24 cellular contexts compared by ENCODE assay signal in the genomic region with DNA sequence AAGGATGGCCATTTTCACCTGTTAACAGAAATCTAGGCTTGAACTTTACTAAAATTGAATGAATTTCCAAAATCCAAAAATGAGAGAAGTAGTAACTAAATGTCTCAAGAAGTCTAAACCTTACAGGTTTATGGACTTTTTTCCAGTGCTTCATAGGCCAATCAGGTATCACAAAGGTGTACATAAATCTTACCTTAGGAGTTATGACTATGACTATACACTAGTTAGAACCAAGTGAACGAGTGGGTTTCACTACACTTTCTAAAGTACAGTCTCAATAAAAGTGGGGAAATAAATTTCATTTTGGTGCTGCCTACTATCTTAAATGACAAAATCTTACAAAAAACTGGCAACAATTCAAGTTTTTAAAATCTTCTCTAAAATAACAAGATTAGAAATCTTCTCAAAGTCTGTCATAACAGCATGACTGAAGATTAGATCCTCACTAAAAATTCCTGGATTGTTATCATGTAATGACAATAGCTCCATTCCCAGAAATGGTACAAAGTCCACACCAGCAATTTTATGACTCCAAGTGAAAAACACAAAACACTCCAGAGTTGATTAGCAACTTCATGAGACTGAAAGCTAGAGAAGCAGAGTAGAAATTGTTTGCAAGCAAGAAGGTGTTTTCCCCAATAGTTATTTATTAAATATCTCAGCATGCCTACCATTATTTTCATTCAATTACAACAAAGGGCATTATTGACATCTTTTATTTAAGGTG. TPM values are rescaled to one million over a fixed set of nuclear protein-coding genes. Genes with fewer than 3 reads are reported as not detected.
DNase-seq lines count a peak whose midpoint lies in the region; ATAC-seq, FAIRE-seq and TF ChIP-seq lines count a peak whose summit lies in the region.
"Had no signal": no experiment of that assay in that cellular context is flagged by ENCODE, and none has a peak within 500 bp of the region (broad histone marks: within the 10 kb centered on the region; RNA-seq: fewer than 3 reads in every experiment).

No MANE protein-coding gene starts in this region.

- H3K27me3 ChIP-seq in pancreas, result no peaks in the 10 kb centered on the region
- H3K27me3 ChIP-seq: BLaER1, MG63, SJCRH30 had no signal

- H3K4me3 Mint-ChIP-seq in type B pancreatic cell, result no peak overlapping the region
- H3K4me3 Mint-ChIP-seq: CD4-positive, alpha-beta memory T cell; HFFc6 had no signal

- TF ChIP-seq CTCF in pancreas (IDR thresholded peaks at IDR 0.05), result no peak
- TF ChIP-seq CTCF in type B pancreatic cell (conservative IDR thresholded peaks at IDR 0.05), result no peak

- no peaks in the 10 kb centered on the region for H3K36me3 ChIP-seq in KOPT-K1 (ENCODE audit: insufficient read depth, low read length)
- no peaks in the 10 kb centered on the region for H3K36me3 ChIP-seq in pancreas
- H3K36me3 ChIP-seq: BLaER1, MG63, SJCRH30 had no signal

- peaks cover 0 to 13% (median 5%) of the 10 kb centered on the region in 3 donors for H3K4me1 ChIP-seq in pancreas
- H3K4me1 ChIP-seq: BLaER1 had no signal

- intact Hi-C loops in left colon (cut with DNase I, micrococcal nuclease), result no loop called here
- intact Hi-C loops in pancreas (cut with DNase I), result no loop called here

- no peaks in the 10 kb centered on the region for H3K36me3 Mint-ChIP-seq in type B pancreatic cell
- H3K36me3 Mint-ChIP-seq: CD4-positive, alpha-beta memory T cell had no signal

- FAIRE-seq in colon (lab: Jason Lieb, UNC) (peak; percentile 86), pancreas (lab: Jason Lieb, UNC) (peak; percentile 85)
- FAIRE-seq: GM12892, GM18507 had no signal

- no peak overlapping the region for H3K27ac Mint-ChIP-seq in type B pancreatic cell
- H3K27ac Mint-ChIP-seq: CD4-positive, alpha-beta memory T cell; HFFc6 had no signal

- no peaks in the 10 kb centered on the region for H3K9me3 ChIP-seq in KOPT-K1 (ENCODE audit: insufficient read depth, low read length, poor library complexity, severe bottlenecking)
- H3K9me3 ChIP-seq in pancreas, result no peaks in the 10 kb centered on the region
- H3K9me3 ChIP-seq: BLaER1, MG63, SJCRH30 had no signal

- H3K9me3 Mint-ChIP-seq in type B pancreatic cell, result no peaks in the 10 kb centered on the region
- H3K9me3 Mint-ChIP-seq: HFFc6 had no signal

- DNase-seq in left colon (no peak), pancreas (no peak), amniotic stem cell (lab: John Stamatoyannopoulos, UW) (no peak), type B pancreatic cell (ENCODE audit: extremely low spot score, unreplicated experiment) (no peak)
- DNase-seq: Calu3; CD4-positive, alpha-beta memory T cell; DMS79; H7; HFFc6; Karpas-422; MG63; NCI-H1048; NCI-H1436; NCI-H1930; NCI-H226; NCI-H524 treated with DMSO at 0.1 percent for 48 hours; SJCRH30 had no signal

- H3K4me1 Mint-ChIP-seq in type B pancreatic cell (ENCODE audit: unreplicated experiment), result peaks cover 9% of the 10 kb centered on the region
- H3K4me1 Mint-ChIP-seq: CD4-positive, alpha-beta memory T cell had no signal

- ATAC-seq in left colon, result peak; percentile 97
- ATAC-seq in pancreas, result peak; percentile 53 to 83 (median 72)
- no peak for ATAC-seq in GM18858 (IDR thresholded peaks at IDR 0.05; ENCODE audit: unreplicated experiment)
- ATAC-seq in GM19467 (IDR thresholded peaks at IDR 0.05; ENCODE audit: unreplicated experiment), result no peak

- H3K4me3 ChIP-seq in pancreas, result no peak overlapping the region
- H3K4me3 ChIP-seq: BLaER1, MG63, SJCRH30 had no signal

- H3K27ac ChIP-seq in KOPT-K1 (ENCODE audit: low read depth, low read length, poor library complexity, severe bottlenecking), result peak overlapping the region; percentile 46
- peak overlapping the region in 2 of 4 donors; percentile 19 to 40 for H3K27ac ChIP-seq in pancreas
- H3K27ac ChIP-seq: BLaER1, SJCRH30 had no signal

- 56 to 57% methylated on average over 1 of the region's 1 CpG for WGBS in pancreas, 2 donors

- no peaks in the 10 kb centered on the region for H3K27me3 Mint-ChIP-seq in type B pancreatic cell
- H3K27me3 Mint-ChIP-seq: CD4-positive, alpha-beta memory T cell had no signal

RNA-seq across cellular contexts. Expression of a gene that starts 20.9 kb away (rescaled TPM):
- 1 to 10 TPM; 7.6 to 7.8 TPM for total RNA-seq in left colon
- 10 to 100 TPM; 16.0 to 23.0 (median 19.0) TPM for total RNA-seq in pancreas
- 1 to 10 TPM; 5.1 to 5.6 TPM for polyA plus RNA-seq in pancreas
- 8.7 and 24.9 TPM in 2 replicates for total RNA-seq in type B pancreatic cell (ENCODE audit: low replicate concordance)
- total RNA-seq: CD4-positive, alpha-beta memory T cell had no signal
- polyA plus RNA-seq: CD4-positive, alpha-beta memory T cell had no signal

Comparison
In these comparisons a context has a peak if more than half of its experiments do, and no peak if none do; other contexts are left out.
1. ATAC-seq: peak in left colon (single experiment) and pancreas (4 of 4); none in GM18858 (single experiment) and GM19467 (single experiment).